In genomic region chr19:21767065-21767800, GRCh38 we compare ENCODE assay signal across 1 cellular context.
TF ChIP-seq lines count a peak whose summit lies in the region.

TSS of gene ZNF100 (minus strand) at chr19:21767579. CDS start at chr19:21767429, 150 bp downstream.

TF ChIP-seq in HepG2, 621 proteins besides CTCF, POLR2A, EP300 and RAD21 (continued from another document and continues in another):
- TF ChIP-seq KDM5B (CRISPR knock-in tag; IDR thresholded peaks at IDR 0.05; ENCODE audit: borderline replicate concordance) (peak; percentile 56; the same call in 1 of the 2 replicates), SAP130 (CRISPR knock-in tag; IDR thresholded peaks at IDR 0.05; ENCODE audit: low read depth) (peak; percentile 92), GLMP (CRISPR knock-in tag; IDR thresholded peaks at IDR 0.05; ENCODE audit: borderline replicate concordance) (no peak), ZNF143 (CRISPR knock-in tag; IDR thresholded peaks at IDR 0.05) (no peak), SOX13 (IDR thresholded peaks at IDR 0.05) (no peak), SOX13 (CRISPR knock-in tag; conservative IDR thresholded peaks at IDR 0.05 in 1 of 2, IDR thresholded peaks at IDR 0.05 in 1 of 2) (no peak), ZNF720 (CRISPR knock-in tag; IDR thresholded peaks at IDR 0.05) (no peak), RORA (CRISPR knock-in tag; IDR thresholded peaks at IDR 0.05) (no peak), ZNF703 (CRISPR knock-in tag; IDR thresholded peaks at IDR 0.05; ENCODE audit: borderline replicate concordance) (no peak), ZNF224 (CRISPR knock-in tag; IDR thresholded peaks at IDR 0.05) (0 out of 2 replicates have a peak, but pooled peaks have one; percentile 65), PITX1 (CRISPR knock-in tag; IDR thresholded peaks at IDR 0.05) (peak; percentile 77), TSC22D2 (CRISPR knock-in tag; IDR thresholded peaks at IDR 0.05; ENCODE audit: borderline replicate concordance) (no peak), ZNF12 (CRISPR knock-in tag; IDR thresholded peaks at IDR 0.05) (no peak), SRF (IDR thresholded peaks at IDR 0.05; ENCODE audit: low read depth, low read length) (no peak), U2AF2 (IDR thresholded peaks at IDR 0.05; ENCODE audit: low read depth, low read length) (0 out of 2 replicates have a peak, but pooled peaks have one; percentile 41), RFX1 (IDR thresholded peaks at IDR 0.05) (no peak), ZNF772 (CRISPR knock-in tag; IDR thresholded peaks at IDR 0.05) (no peak), POGK (CRISPR knock-in tag; conservative IDR thresholded peaks at IDR 0.05) (0 out of 2 replicates have a peak, but pooled peaks have one; percentile 50), ZFP36L1 (CRISPR knock-in tag; IDR thresholded peaks at IDR 0.05) (0 out of 2 replicates have a peak, but pooled peaks have one; percentile 32), ZNF768 (CRISPR knock-in tag; IDR thresholded peaks at IDR 0.05) (0 out of 2 replicates have a peak, but pooled peaks have one; percentile 20), GTF3A (CRISPR knock-in tag; conservative IDR thresholded peaks at IDR 0.05) (no peak), HNF1B (CRISPR knock-in tag; IDR thresholded peaks at IDR 0.05) (no peak), HDAC1 (CRISPR knock-in tag; IDR thresholded peaks at IDR 0.05) (peak; percentile 90; the same call in 1 of the 2 replicates), POLR2AphosphoS5 (IDR thresholded peaks at IDR 0.05; ENCODE audit: low read depth, low read length) (peak; percentile 86), MXI1 (IDR thresholded peaks at IDR 0.05; ENCODE audit: borderline replicate concordance, low read depth, low read length) (peak; percentile 43; the same call in 1 of the 3 replicates), ELF4 (CRISPR knock-in tag; IDR thresholded peaks at IDR 0.05; ENCODE audit: borderline replicate concordance) (peak; percentile 91), SOX6 (IDR thresholded peaks at IDR 0.05) (no peak), SOX6 (CRISPR knock-in tag; IDR thresholded peaks at IDR 0.05) (peak; percentile 33; the same call in 1 of the 2 replicates), YY1 (IDR thresholded peaks at IDR 0.05; ENCODE audit: insufficient read depth, insufficient replicate concordance, low read depth, low read length) (peak; percentile 90), ZFP91 (CRISPR knock-in tag; IDR thresholded peaks at IDR 0.05; ENCODE audit: borderline replicate concordance) (peak; percentile 55; the same call in 1 of the 2 replicates), KDM5A (IDR thresholded peaks at IDR 0.05; ENCODE audit: borderline replicate concordance, low read length) (peak; percentile 58; the same call in 1 of the 2 replicates), PHF8 (CRISPR knock-in tag; IDR thresholded peaks at IDR 0.05) (peak; percentile 82), TGIF2 (CRISPR knock-in tag; IDR thresholded peaks at IDR 0.05) (peak; percentile 66; the same call in 1 of the 2 replicates), TFAP4 (IDR thresholded peaks at IDR 0.05; ENCODE audit: borderline replicate concordance, low read depth) (0 out of 2 replicates have a peak, but pooled peaks have one; percentile 37), TAF1 (CRISPR knock-in tag; IDR thresholded peaks at IDR 0.05) (peak; percentile 77), KDM2A (CRISPR knock-in tag; IDR thresholded peaks at IDR 0.05; ENCODE audit: borderline replicate concordance, low read depth) (peak; percentile 48; the same call in 1 of the 2 replicates), ZNF343 (CRISPR knock-in tag; IDR thresholded peaks at IDR 0.05) (no peak), MEIS2 (CRISPR knock-in tag; IDR thresholded peaks at IDR 0.05) (0 out of 2 replicates have a peak, but pooled peaks have one; percentile 65), PHF21A (CRISPR knock-in tag; IDR thresholded peaks at IDR 0.05) (peak; percentile 55; the same call in 1 of the 2 replicates), NFYB (CRISPR knock-in tag; IDR thresholded peaks at IDR 0.05) (peak; percentile 93), ZFX (CRISPR knock-in tag; IDR thresholded peaks at IDR 0.05; ENCODE audit: low read depth) (peak; percentile 86), KDM1A (CRISPR knock-in tag; IDR thresholded peaks at IDR 0.05) (no peak), ZNF687 (CRISPR knock-in tag; IDR thresholded peaks at IDR 0.05) (peak; percentile 76), AGO2 (optimal IDR thresholded peaks at IDR 0.05; ENCODE audit: low read depth, low read length) (peak; percentile 44), SOX5 (CRISPR knock-in tag; IDR thresholded peaks at IDR 0.05; ENCODE audit: borderline replicate concordance) (no peak), SALL2 (CRISPR knock-in tag; IDR thresholded peaks at IDR 0.05) (0 out of 2 replicates have a peak, but pooled peaks have one; percentile 30), BCL6 (CRISPR knock-in tag; IDR thresholded peaks at IDR 0.05) (no peak), FOXK1 (CRISPR knock-in tag; IDR thresholded peaks at IDR 0.05; ENCODE audit: borderline replicate concordance, low read depth) (peak; percentile 45; the same call in 1 of the 2 replicates), ZNF644 (CRISPR knock-in tag; IDR thresholded peaks at IDR 0.05; ENCODE audit: low read depth) (peak; percentile 12; the same call in 1 of the 2 replicates), MED8 (CRISPR knock-in tag; IDR thresholded peaks at IDR 0.05; ENCODE audit: insufficient replicate concordance) (peak; percentile 50), KLF13 (CRISPR knock-in tag; IDR thresholded peaks at IDR 0.05) (no peak), PHF20 (CRISPR knock-in tag; IDR thresholded peaks at IDR 0.05) (peak; percentile 76), JUNB (CRISPR knock-in tag; IDR thresholded peaks at IDR 0.05; ENCODE audit: borderline replicate concordance) (no peak), HBP1 (CRISPR knock-in tag; IDR thresholded peaks at IDR 0.05; ENCODE audit: low read depth) (peak; percentile 43; the same call in 1 of the 2 replicates), ZNF430 (CRISPR knock-in tag; IDR thresholded peaks at IDR 0.05) (peak; percentile 70; the same call in 1 of the 2 replicates), ZSCAN31 (CRISPR knock-in tag; IDR thresholded peaks at IDR 0.05; ENCODE audit: low read depth) (no peak), IKZF4 (CRISPR knock-in tag; IDR thresholded peaks at IDR 0.05; ENCODE audit: borderline replicate concordance, low read depth, not compliant biosample characterization) (no peak)
